ENCODE assay signal across 7 cellular contexts in genomic region chr16:2008009-2008526, GRCh38. TPM values are rescaled to one million over a fixed set of nuclear protein-coding genes. Genes with fewer than 3 reads are reported as not detected.
DNase-seq lines count a peak whose midpoint lies in the region; ATAC-seq and TF ChIP-seq lines count a peak whose summit lies in the region.

No MANE protein-coding gene starts in this region.

- in situ Hi-C loops in GM23248 (cut with MboI): no loop called here

- no peak for TF ChIP-seq CTCF in PC-3 (conservative IDR thresholded peaks at IDR 0.05; ENCODE audit: low read depth, low read length)
- no peak for TF ChIP-seq CTCF in neural crest cell (conservative IDR thresholded peaks at IDR 0.05)

- H3K4me3 Mint-ChIP-seq in neural crest cell: peak overlapping the region; percentile 88

- H2AFZ ChIP-seq in GM23248: no peak overlapping the region
- no peak overlapping the region for H2AFZ ChIP-seq in PC-3 (ENCODE audit: low read length)

- no peak overlapping the region for H3K27ac Mint-ChIP-seq in neural crest cell (ENCODE audit: unreplicated experiment)

- CTCF ChIA-PET in PC-3 (lab: Charles Lee): interaction anchor here (1.3 kb wide), 1 partner anchor 15 kb away, joined by 20 read pairs; no protein-coding TSS in a partner anchor

- H3K4me3 ChIP-seq in GM23248 (peak overlapping the region; percentile 85), PC-3 (ENCODE audit: low read length) (peak overlapping the region; percentile 94), ectodermal cell (ENCODE audit: insufficient read depth, low read depth, low read length) (peak overlapping the region; percentile 95)

- H3K9me3 Mint-ChIP-seq in neural crest cell: no peaks in the 10 kb centered on the region

- H3K79me2 ChIP-seq in GM23248 (ENCODE audit: insufficient read depth) (peaks cover 77% of the 10 kb centered on the region), PC-3 (ENCODE audit: low read length) (peaks cover 71% of the 10 kb centered on the region)

- WGBS in GM23248 (ENCODE audit: low coverage in 1 of 2, low lambda C conversion rate in 2 of 2, missing lambda C conversion rate in 2 of 2), 2 experiments: 5 to 8% methylated on average over 15 of the region's 15 CpGs
- WGBS in ectodermal cell, 2 experiments: 91 to 94% methylated on average over 15 of the region's 15 CpGs

- BruUV-seq in PC-3 (replicated peaks; lab: Mats Ljungman, UMichigan): TSS peak; percentile 68

- H3K9ac ChIP-seq in GM23248 (peak overlapping the region; percentile 91), PC-3 (ENCODE audit: low read length) (peak overlapping the region; percentile 97)

- POLR2A ChIA-PET in PC-3 (lab: Charles Lee; ENCODE audit: unreplicated experiment): interaction anchor here (0.6 kb wide), 2 partner anchors 15 to 24 kb away, joined by 4 to 9 read pairs; partner anchors contain the start of gene GFER

- H3K9me2 ChIP-seq in GM23248 (ENCODE audit: insufficient read depth) (no peaks in the 10 kb centered on the region), PC-3 (replicated peaks; ENCODE audit: low read length) (no peaks in the 10 kb centered on the region)

- H3F3A ChIP-seq in GM23248 (ENCODE audit: insufficient read depth): peaks cover 17% of the 10 kb centered on the region
- no peaks in the 10 kb centered on the region for H3F3A ChIP-seq in PC-3 (ENCODE audit: low read length, unreplicated experiment)

- peak overlapping the region; percentile 97 for H3K4me2 ChIP-seq in GM23248 (ENCODE audit: unreplicated experiment)
- H3K4me2 ChIP-seq in PC-3 (ENCODE audit: low read length): peak overlapping the region; percentile 91

- H4K20me1 ChIP-seq in GM23248 (ENCODE audit: insufficient read depth) (peaks cover 11% of the 10 kb centered on the region; the same call in 1 of the 2 replicates), PC-3 (ENCODE audit: low read length) (peaks cover 33% of the 10 kb centered on the region)

- H3K27ac ChIP-seq in GM23248: peak overlapping the region; percentile 93
- H3K27ac ChIP-seq in PC-3 (ENCODE audit: low read length): peak overlapping the region; percentile 64
- H3K27ac ChIP-seq in ectodermal cell (ENCODE audit: insufficient read depth, low read depth, low read length, poor library complexity, severe bottlenecking): no peak overlapping the region

- H3K4me1 ChIP-seq in GM23248 (ENCODE audit: insufficient read depth) (peaks cover 21% of the 10 kb centered on the region), PC-3 (ENCODE audit: insufficient read depth, low read length) (peaks cover 25% of the 10 kb centered on the region), ectodermal cell (ENCODE audit: control insufficient read depth, insufficient read depth, low read length) (peaks cover 34% of the 10 kb centered on the region)

- intact Hi-C loops in PC-3 (cut with micrococcal nuclease): no loop called here

- peaks cover 25% of the 10 kb centered on the region for H3K4me1 Mint-ChIP-seq in neural crest cell

- H3K9me3 ChIP-seq in GM23248 (ENCODE audit: low read depth) (no peaks in the 10 kb centered on the region), PC-3 (ENCODE audit: low read length) (no peaks in the 10 kb centered on the region), ectodermal cell (ENCODE audit: control insufficient read depth, low read length) (no peaks in the 10 kb centered on the region)

- no peaks in the 10 kb centered on the region for H3K36me3 Mint-ChIP-seq in neural crest cell (ENCODE audit: low read depth)

- ATAC-seq in PC-3: peak; percentile 60
- no peak for ATAC-seq in GM18873 (IDR thresholded peaks at IDR 0.05; ENCODE audit: low FRiP score, unreplicated experiment)
- no peak for ATAC-seq in GM21360 (IDR thresholded peaks at IDR 0.05; ENCODE audit: unreplicated experiment)

- H3K27me3 ChIP-seq in GM23248 (replicated peaks; ENCODE audit: insufficient read depth) (no peaks in the 10 kb centered on the region), PC-3 (ENCODE audit: low read length) (no peaks in the 10 kb centered on the region), ectodermal cell (ENCODE audit: control insufficient read depth, insufficient read depth, low read length, poor library complexity, severe bottlenecking) (no peaks in the 10 kb centered on the region)

- H3K27me3 Mint-ChIP-seq in neural crest cell (ENCODE audit: low read depth): no peaks in the 10 kb centered on the region

- H3K36me3 ChIP-seq in GM23248 (ENCODE audit: low read depth) (no peaks in the 10 kb centered on the region), PC-3 (ENCODE audit: low read depth, low read length) (peaks cover 3% of the 10 kb centered on the region; the same call in 1 of the 2 replicates), ectodermal cell (ENCODE audit: control insufficient read depth, insufficient read depth, low read length) (no peaks in the 10 kb centered on the region)

- DNase-seq in GM23248 (peak; percentile 96), PC-3 (peak; percentile 82), neural crest cell (ENCODE audit: low read depth, low spot score) (no peak), NCI-H1105 treated with DMSO at 0.1 percent for 48 hours (lab: John Stamatoyannopoulos, UW) (no peak)

RNA-seq across cellular contexts. Expression of gene ZNF598, which starts 1.6 kb away (rescaled TPM):
- total RNA-seq in GM23248 (2014; rRNA removed; shearing (Covaris generic)): 21.2 and 23.4 TPM in 2 replicates
- 12.2 and 14.1 TPM in 2 replicates for polyA plus RNA-seq in GM23248 (2016; fragmentation: Nextera tagmentation; extraction: Ambion mirVana)
- total RNA-seq in PC-3 (2014; rRNA removed) (44.4 and 60.1 TPM in 2 replicates), neural crest cell (55.7 and 62.5 TPM in 2 replicates)
- 40.8 TPM for polyA plus RNA-seq in ectodermal cell (2013, experiment 1 of 4)
- 38.0 TPM for polyA plus RNA-seq in ectodermal cell (2013, experiment 2 of 4)
- polyA plus RNA-seq in ectodermal cell (2013, experiment 3 of 4): 30.5 TPM
- 35.0 TPM for polyA plus RNA-seq in ectodermal cell (2013, experiment 4 of 4)

RNA-seq across cellular contexts. Expression of gene NPW, which starts 11.5 kb away (rescaled TPM):
- total RNA-seq in GM23248 (2014; rRNA removed; shearing (Covaris generic)): not detected in 2 replicates
- polyA plus RNA-seq in GM23248 (2016; fragmentation: Nextera tagmentation; extraction: Ambion mirVana): 2.1 and 3.0 TPM in 2 replicates
- total RNA-seq in PC-3 (2014; rRNA removed): 3.8 and 5.6 TPM in 2 replicates
- polyA plus RNA-seq in ectodermal cell (2013, experiment 1 of 4): 0.94 TPM
- polyA plus RNA-seq in ectodermal cell (2013, experiment 2 of 4): 0.50 TPM
- polyA plus RNA-seq in ectodermal cell (2013, experiment 3 of 4): 0.48 TPM
- 1.9 TPM for polyA plus RNA-seq in ectodermal cell (2013, experiment 4 of 4)
- total RNA-seq in neural crest cell: 0.82 and 1.3 TPM in 2 replicates

RNA-seq across cellular contexts. Expression of gene SYNGR3, which starts 18.3 kb away (rescaled TPM):
- 0.22 and 0.76 TPM in 2 replicates for total RNA-seq in GM23248 (2014; rRNA removed; shearing (Covaris generic))
- 0.72 and 1.3 TPM in 2 replicates for polyA plus RNA-seq in GM23248 (2016; fragmentation: Nextera tagmentation; extraction: Ambion mirVana)
- total RNA-seq in PC-3 (2014; rRNA removed): 1.5 and 2.8 TPM in 2 replicates
- 7.5 TPM for polyA plus RNA-seq in ectodermal cell (2013, experiment 1 of 4)
- 8.3 TPM for polyA plus RNA-seq in ectodermal cell (2013, experiment 2 of 4)
- polyA plus RNA-seq in ectodermal cell (2013, experiment 3 of 4): 6.5 TPM
- 7.0 TPM for polyA plus RNA-seq in ectodermal cell (2013, experiment 4 of 4)
- total RNA-seq in neural crest cell: 2.1 and 2.2 TPM in 2 replicates

RNA-seq across cellular contexts. Expression of gene NHERF2, which starts 18.6 kb away (rescaled TPM):
- total RNA-seq in GM23248 (2014; rRNA removed; shearing (Covaris generic)): 27.3 and 39.7 TPM in 2 replicates
- polyA plus RNA-seq in GM23248 (2016; fragmentation: Nextera tagmentation; extraction: Ambion mirVana): 29.0 and 45.1 TPM in 2 replicates
- 145 and 160 TPM in 2 replicates for total RNA-seq in PC-3 (2014; rRNA removed)
- 9.0 TPM for polyA plus RNA-seq in ectodermal cell (2013, experiment 1 of 4)
- polyA plus RNA-seq in ectodermal cell (2013, experiment 2 of 4): 6.7 TPM
- polyA plus RNA-seq in ectodermal cell (2013, experiment 3 of 4): 8.7 TPM
- 10.0 TPM for polyA plus RNA-seq in ectodermal cell (2013, experiment 4 of 4)
- 7.6 and 8.1 TPM in 2 replicates for total RNA-seq in neural crest cell

RNA-seq across cellular contexts. Expression of gene GFER, which starts 24.1 kb away (rescaled TPM):
- total RNA-seq in GM23248 (2014; rRNA removed; shearing (Covaris generic)): 16.4 and 26.4 TPM in 2 replicates
- polyA plus RNA-seq in GM23248 (2016; fragmentation: Nextera tagmentation; extraction: Ambion mirVana): 31.0 and 31.6 TPM in 2 replicates
- total RNA-seq in PC-3 (2014; rRNA removed) (66.8 and 77.2 TPM in 2 replicates), neural crest cell (42.5 and 43.3 TPM in 2 replicates)
- polyA plus RNA-seq in ectodermal cell (2013, experiment 1 of 4): 36.5 TPM
- 34.0 TPM for polyA plus RNA-seq in ectodermal cell (2013, experiment 2 of 4)
- polyA plus RNA-seq in ectodermal cell (2013, experiment 3 of 4): 23.2 TPM
- polyA plus RNA-seq in ectodermal cell (2013, experiment 4 of 4): 28.1 TPM

Comparison
In these comparisons a context has a peak if more than half of its experiments do, and no peak if none do; other contexts are left out.
1. DNase-seq: peak in GM23248 (single experiment) and PC-3 (single experiment); none in neural crest cell (single experiment) and NCI-H1105 treated with DMSO at 0.1 percent for 48 hours (single experiment).
2. Peak in every context shown above with its lines, with median percentiles within 50 percentile points of each other: H3K4me3 ChIP-seq.